Comparison of ENCODE assay signal across 1 cellular context in the genomic region with DNA sequence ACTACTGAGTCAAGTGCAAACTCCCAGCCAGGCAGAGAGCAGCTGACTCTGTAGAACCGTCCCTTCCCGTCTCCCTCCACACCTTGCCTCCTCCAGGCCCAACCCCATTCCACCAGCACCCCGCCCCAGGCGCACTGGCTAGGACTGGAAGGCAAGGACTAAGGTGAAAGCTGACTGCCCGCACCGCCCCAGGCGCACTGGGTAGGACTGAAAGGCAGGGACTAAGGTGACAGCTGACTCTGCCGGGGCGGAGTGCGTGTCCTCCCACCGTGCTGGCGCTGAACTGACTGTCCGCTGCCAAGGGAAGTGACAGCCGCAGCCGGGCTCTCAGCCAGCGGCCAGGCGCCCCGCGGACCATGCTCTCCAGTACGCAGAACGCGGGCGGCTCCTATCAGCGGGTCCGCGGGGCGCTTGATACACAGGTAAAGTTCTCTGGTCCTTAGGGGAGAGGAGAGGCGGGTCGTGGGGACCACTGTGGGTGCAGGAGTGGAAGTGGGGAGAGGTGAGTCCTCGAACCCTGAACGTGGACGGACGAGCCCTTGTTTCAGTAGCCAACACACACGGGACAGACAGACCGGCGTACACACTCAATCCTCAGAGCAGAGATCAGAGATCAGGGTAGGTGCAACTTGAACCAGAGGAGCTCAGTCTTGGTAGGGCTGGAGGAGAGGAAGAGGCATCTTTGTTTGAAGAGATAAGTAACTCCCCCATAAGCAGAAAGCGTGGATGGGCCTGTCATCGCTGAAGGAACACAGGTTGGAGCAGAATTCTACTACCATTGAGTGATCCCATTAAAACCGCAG.
TF ChIP-seq lines count a peak whose summit lies in the region.

No MANE protein-coding gene starts in this region.

TF ChIP-seq in HepG2, 621 proteins besides CTCF, POLR2A, EP300 and RAD21 (continued from another document):
- TF ChIP-seq, protein P1, sequence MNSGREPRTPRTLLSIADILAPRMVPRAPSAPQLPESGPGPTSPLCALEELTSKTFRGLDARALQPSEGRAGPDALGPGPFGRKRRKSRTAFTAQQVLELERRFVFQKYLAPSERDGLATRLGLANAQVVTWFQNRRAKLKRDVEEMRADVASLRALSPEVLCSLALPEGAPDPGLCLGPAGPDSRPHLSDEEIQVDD (CRISPR knock-in tag; IDR thresholded peaks at IDR 0.05; ENCODE audit: borderline replicate concordance) = no peak
- peak; percentile 58 for TF ChIP-seq HNRNPLL (IDR thresholded peaks at IDR 0.05; ENCODE audit: low read depth, low read length, poor library complexity, severe bottlenecking)
